In the genomic region with DNA sequence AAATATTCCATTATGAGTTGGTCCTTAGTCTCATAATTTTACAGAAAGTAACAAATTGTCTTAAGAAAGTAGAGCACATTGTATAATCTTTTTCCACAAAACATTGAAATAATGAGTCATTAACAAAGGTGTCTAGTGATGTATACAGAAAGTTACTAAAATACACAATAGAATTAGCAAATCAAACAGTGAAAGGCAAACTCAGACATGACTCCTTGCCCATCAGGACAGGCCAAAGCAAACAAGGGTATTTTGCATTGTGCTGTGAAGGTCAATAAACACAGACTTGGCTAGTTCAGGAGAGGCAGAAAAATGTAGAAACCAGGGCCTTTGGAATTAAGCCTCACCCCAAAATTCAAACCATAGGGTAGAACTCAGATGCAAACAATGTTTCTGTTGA, we compare ENCODE assay signal across 20 cellular contexts.
"Had no signal": no experiment of that assay in that cellular context is flagged by ENCODE, and none has a peak within 500 bp of the region (broad histone marks: within the 10 kb centered on the region; RNA-seq: fewer than 3 reads in every experiment).

No MANE protein-coding gene starts in this region.

- ATAC-seq: activated T-helper 17 cell treated with anti-CD3 and anti-CD28 coated beads, Interleukin-2, amount 50 U/mL, for 72 hours; gastrocnemius medialis; heart right ventricle; stimulated activated naive B cell treated with anti-CD40 and anti-IgM and Interleukin-4, amounts not matched to agents 10 μg/mL and 1 μg/mL and 100 μg/mL, for 72 hours had no signal

- H3K4me3 ChIP-seq: gastrocnemius medialis, heart right ventricle, left lung, prostate gland, sigmoid colon had no signal

- H3K9me3 ChIP-seq: gastrocnemius medialis, prostate gland had no signal

- H3K4me1 ChIP-seq: gastrocnemius medialis, heart right ventricle, left lung, prostate gland, sigmoid colon had no signal

- H3K27ac ChIP-seq: gastrocnemius medialis, heart right ventricle, left lung, prostate gland, sigmoid colon had no signal

- DNase-seq: activated CD4-positive, alpha-beta T cell treated with anti-CD3 and anti-CD28 coated beads, Interleukin-2, amount 10 ng/mL, durations not matched to agents 7 days and 5 days; activated CD4-positive, CD25-positive, alpha-beta regulatory T cell; activated naive CD4-positive, alpha-beta T cell treated with anti-CD3 and anti-CD28 coated beads for 36 hours; activated T-cell treated with anti-CD3 and anti-CD28 coated beads for 4 hours; central memory CD4-positive, alpha-beta T cell; cortex of kidney; effector CD8-positive, alpha-beta T cell; gastrocnemius medialis; heart right ventricle; left lung; mesenchymal stem cell; occipital lobe; sigmoid colon; stimulated activated CD4-positive, alpha-beta T cell treated with anti-CD3 and anti-CD28 coated beads, Interleukin-2, amount 100 ng/mL, for 24 hours; stimulated activated naive B cell treated with anti-CD40 and anti-IgM and Interleukin-4, amounts not matched to agents 10 μg/mL and 1 μg/mL and 100 μg/mL, for 72 hours; substantia nigra; trophoblast cell had no signal

- FAIRE-seq: islet of Langerhans had no signal
